ENCODE assay signal across 8 cellular contexts in the genomic region with DNA sequence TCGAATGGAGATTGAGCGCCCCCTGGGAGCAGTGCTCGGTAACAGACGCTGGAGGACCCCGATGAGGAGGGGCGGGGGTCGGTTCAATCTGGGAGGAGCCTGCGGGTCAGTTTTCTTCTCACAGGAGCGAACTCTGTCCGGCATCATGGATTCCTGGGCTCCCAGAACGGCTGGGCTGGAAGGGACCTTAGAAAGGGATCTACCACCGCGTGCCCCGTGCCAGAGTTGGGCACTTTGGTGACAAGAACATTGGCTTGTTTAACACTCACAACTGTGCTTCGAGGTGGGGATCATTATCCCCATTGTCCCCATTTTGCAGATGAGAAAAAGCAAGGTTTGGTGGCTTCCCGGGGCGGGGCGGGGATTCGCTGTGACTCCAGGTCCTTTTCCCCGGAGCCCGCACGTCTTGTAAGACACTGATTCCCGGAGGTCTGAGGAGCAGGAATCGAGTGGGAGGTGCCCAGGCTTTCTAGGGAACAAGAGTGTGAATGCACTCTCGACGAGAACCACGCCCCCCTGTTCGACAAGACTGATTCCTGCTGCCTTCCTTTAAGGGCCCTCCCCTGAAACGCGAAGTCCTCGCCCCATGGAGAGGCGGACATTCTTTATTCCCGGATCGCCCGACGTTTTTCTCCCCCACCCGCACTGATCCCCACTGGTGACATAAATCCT. TPM values are rescaled to one million over a fixed set of nuclear protein-coding genes. Genes with fewer than 3 reads are reported as not detected.
DNase-seq lines count a peak whose midpoint lies in the region; ATAC-seq and TF ChIP-seq lines count a peak whose summit lies in the region.

No MANE protein-coding gene starts in this region.

- CTCF ChIA-PET in activated CD4-positive, alpha-beta T cell treated with anti-CD3 and anti-CD28 coated beads, Interleukin-2, amount 10 ng/mL, durations not matched to agents 7 days and 5 days (lab: Charles Lee): interaction anchor here (1.0 kb wide), 1 partner anchor 76 kb away, joined by 6 read pairs; no protein-coding TSS in a partner anchor

- peak overlapping the region; percentile 69 for H3K4me3 ChIP-seq in coronary artery

- ATAC-seq in HG03108 (IDR thresholded peaks at IDR 0.05; ENCODE audit: unreplicated experiment) (peak; percentile 1), left lobe of liver (peak; percentile 40), GM21717 (IDR thresholded peaks at IDR 0.05; ENCODE audit: unreplicated experiment) (no peak)

- no peaks in the 10 kb centered on the region for H3K36me3 Mint-ChIP-seq in activated CD4-positive, alpha-beta T cell treated with anti-CD3 and anti-CD28 coated beads, Interleukin-2, amount 10 ng/mL, durations not matched to agents 7 days and 5 days (ENCODE audit: low read depth)

- peak; percentile 69 for TF ChIP-seq CTCF in coronary artery (IDR thresholded peaks at IDR 0.05)

- H3K4me1 Mint-ChIP-seq in activated CD4-positive, alpha-beta T cell treated with anti-CD3 and anti-CD28 coated beads, Interleukin-2, amount 10 ng/mL, durations not matched to agents 7 days and 5 days: peaks cover 28% of the 10 kb centered on the region

- no peaks in the 10 kb centered on the region for H3K9me3 Mint-ChIP-seq in activated CD4-positive, alpha-beta T cell treated with anti-CD3 and anti-CD28 coated beads, Interleukin-2, amount 10 ng/mL, durations not matched to agents 7 days and 5 days

- H3K4me3 Mint-ChIP-seq in activated CD4-positive, alpha-beta T cell treated with anti-CD3 and anti-CD28 coated beads, Interleukin-2, amount 10 ng/mL, durations not matched to agents 7 days and 5 days: peak overlapping the region; percentile 88

- POLR2A ChIA-PET in activated CD4-positive, alpha-beta T cell treated with anti-CD3 and anti-CD28 coated beads, Interleukin-2, amount 10 ng/mL, durations not matched to agents 7 days and 5 days (lab: Charles Lee): no interaction called here

- peak overlapping the region; percentile 93 to 95 for H3K27ac ChIP-seq in coronary artery

- no peaks in the 10 kb centered on the region for H3K27me3 Mint-ChIP-seq in activated CD4-positive, alpha-beta T cell treated with anti-CD3 and anti-CD28 coated beads, Interleukin-2, amount 10 ng/mL, durations not matched to agents 7 days and 5 days

- peak overlapping the region; percentile 99 for H3K27ac Mint-ChIP-seq in activated CD4-positive, alpha-beta T cell treated with anti-CD3 and anti-CD28 coated beads, Interleukin-2, amount 10 ng/mL, durations not matched to agents 7 days and 5 days

- DNase-seq in DMS 273 treated with DMSO at 0.1 percent for 48 hours (lab: John Stamatoyannopoulos, UW) (peak; percentile 50), NCI-H524 (lab: John Stamatoyannopoulos, UW) (peak; percentile 88 to 95), coronary artery (ENCODE audit: low spot score) (peak; percentile 92), left lobe of liver (ENCODE audit: low spot score) (peak; percentile 84)
- DNase-seq in activated CD4-positive, alpha-beta T cell treated with anti-CD3 and anti-CD28 coated beads, Interleukin-2, amount 10 ng/mL, durations not matched to agents 7 days and 5 days: peak; percentile 92
- peak; percentile 83 to 84 for DNase-seq in stimulated activated CD4-positive, alpha-beta T cell treated with anti-CD3 and anti-CD28 coated beads, Interleukin-1b, Interleukin-23, amount 100 ng/mL, for 4 hours (ENCODE audit: low read depth in 2 of 2)

RNA-seq across cellular contexts. Expression of a gene that starts 1.5 kb away (rescaled TPM):
- total RNA-seq in activated CD4-positive, alpha-beta T cell treated with anti-CD3 and anti-CD28 coated beads, Interleukin-2, amount 10 ng/mL, durations not matched to agents 7 days and 5 days: 10 to 100 TPM; 21.7 to 22.4 TPM
- 3.6 TPM for total RNA-seq in left lobe of liver

RNA-seq across cellular contexts. Expression of a gene that starts 25.5 kb away (rescaled TPM):
- under 1 TPM; 0.22 to 0.31 TPM for total RNA-seq in activated CD4-positive, alpha-beta T cell treated with anti-CD3 and anti-CD28 coated beads, Interleukin-2, amount 10 ng/mL, durations not matched to agents 7 days and 5 days
- total RNA-seq in left lobe of liver: 0.58 TPM

RNA-seq across cellular contexts. Expression of a gene that starts 27.0 kb away (rescaled TPM):
- total RNA-seq in activated CD4-positive, alpha-beta T cell treated with anti-CD3 and anti-CD28 coated beads, Interleukin-2, amount 10 ng/mL, durations not matched to agents 7 days and 5 days: 10 to 100 TPM; 18.4 to 19.0 TPM
- 51.3 TPM for total RNA-seq in left lobe of liver

RNA-seq across cellular contexts. Expression of a gene that starts 28.0 kb away (rescaled TPM):
- total RNA-seq in activated CD4-positive, alpha-beta T cell treated with anti-CD3 and anti-CD28 coated beads, Interleukin-2, amount 10 ng/mL, durations not matched to agents 7 days and 5 days: 10 to 100 TPM; 21.8 to 22.1 TPM
- 6.2 TPM for total RNA-seq in left lobe of liver

RNA-seq across cellular contexts. Expression of a gene that starts 35.7 kb away (rescaled TPM):
- 10 to 100 TPM; 26.5 to 26.6 TPM for total RNA-seq in activated CD4-positive, alpha-beta T cell treated with anti-CD3 and anti-CD28 coated beads, Interleukin-2, amount 10 ng/mL, durations not matched to agents 7 days and 5 days
- total RNA-seq in left lobe of liver: 8.2 TPM
